12 cellular contexts compared by ENCODE assay signal in genomic region chr10:68828833-68829232, GRCh38. TPM values are rescaled to one million over a fixed set of nuclear protein-coding genes. Genes with fewer than 3 reads are reported as not detected.
DNase-seq lines count a peak whose midpoint lies in the region; ATAC-seq and TF ChIP-seq lines count a peak whose summit lies in the region.
"Had no signal": no experiment of that assay in that cellular context is flagged by ENCODE, and none has a peak within 500 bp of the region (broad histone marks: within the 10 kb centered on the region; RNA-seq: fewer than 3 reads in every experiment).

No MANE protein-coding gene starts in this region.

- TF ChIP-seq CTCF in Calu3 (IDR thresholded peaks at IDR 0.05; ENCODE audit: unreplicated experiment), result no peak
- TF ChIP-seq CTCF in activated B cell treated with CpG ODN at 0.5 μM for 24 hours (IDR thresholded peaks at IDR 0.05), result no peak

- H3K27ac Mint-ChIP-seq in Calu3 (ENCODE audit: unreplicated experiment) (no peak overlapping the region), activated B cell treated with CpG ODN at 0.5 μM for 24 hours (no peak overlapping the region), naive B cell (no peak overlapping the region)
- H3K27ac Mint-ChIP-seq: CD14-positive monocyte had no signal

- H3K9me3 ChIP-seq in BLaER1, result no peaks in the 10 kb centered on the region
- H3K9me3 ChIP-seq: left lung, SJSA1 had no signal

- H3K36me3 Mint-ChIP-seq in Calu3 (ENCODE audit: insufficient read depth, unreplicated experiment) (peaks cover 14% of the 10 kb centered on the region), activated B cell treated with CpG ODN at 0.5 μM for 24 hours (ENCODE audit: low read depth) (no peaks in the 10 kb centered on the region), naive B cell (no peaks in the 10 kb centered on the region)
- H3K36me3 Mint-ChIP-seq: CD14-positive monocyte had no signal

- intact Hi-C loops in Calu3 (cut with micrococcal nuclease; ENCODE audit: unreplicated experiment), result no loop called here
- intact Hi-C loops in activated B cell treated with CpG ODN at 0.5 μM for 24 hours (cut with micrococcal nuclease), result loop anchor here (1.0 to 10.0 kb wide), 2 partner anchors 72 to 264 kb away; partner anchors contain the start of genes DDX50 and TET1

- BruUV-seq in Calu3 (replicated peaks; lab: Mats Ljungman, UMichigan), result TSS peak; percentile 69

- H3K9me3 Mint-ChIP-seq in Calu3 (ENCODE audit: low read depth, unreplicated experiment) (no peaks in the 10 kb centered on the region), activated B cell treated with CpG ODN at 0.5 μM for 24 hours (no peaks in the 10 kb centered on the region), naive B cell (no peaks in the 10 kb centered on the region)

- H3K27me3 ChIP-seq in BLaER1, result no peaks in the 10 kb centered on the region

- CTCF ChIA-PET in Calu3 (lab: Charles Lee), result interaction anchor here (1.3 kb wide), 1 partner anchor 16 kb away, joined by 3 read pairs; no protein-coding TSS in a partner anchor
- CTCF ChIA-PET in activated B cell treated with CpG ODN at 0.5 μM for 24 hours (lab: Charles Lee), result no interaction called here

- H3K4me3 Mint-ChIP-seq in Calu3 (ENCODE audit: low read depth, unreplicated experiment), result no peak overlapping the region
- H3K4me3 Mint-ChIP-seq in activated B cell treated with CpG ODN at 0.5 μM for 24 hours, result peak overlapping the region; percentile 57
- peak overlapping the region in 7 of 8 donors; percentile 32 to 80 (median 69) for H3K4me3 Mint-ChIP-seq in naive B cell

- H3K9ac ChIP-seq in BLaER1, result no peak overlapping the region

- no peaks in the 10 kb centered on the region for H3K27me3 Mint-ChIP-seq in Calu3 (ENCODE audit: unreplicated experiment)
- peaks cover 3% of the 10 kb centered on the region for H3K27me3 Mint-ChIP-seq in activated B cell treated with CpG ODN at 0.5 μM for 24 hours
- H3K27me3 Mint-ChIP-seq in naive B cell, result peaks cover 0 to 13% (median 0%) of the 10 kb centered on the region in 3 donors

- no peaks in the 10 kb centered on the region for H3K36me3 ChIP-seq in BLaER1
- H3K36me3 ChIP-seq: left lung, SJSA1 had no signal

- H4K20me1 ChIP-seq in BLaER1, result no peaks in the 10 kb centered on the region

- peaks cover 7% of the 10 kb centered on the region for H3K4me1 Mint-ChIP-seq in Calu3 (ENCODE audit: low read depth, unreplicated experiment)
- peaks cover 7% of the 10 kb centered on the region for H3K4me1 Mint-ChIP-seq in activated B cell treated with CpG ODN at 0.5 μM for 24 hours
- H3K4me1 Mint-ChIP-seq in naive B cell, result peaks cover 0 to 10% (median 9%) of the 10 kb centered on the region in 3 donors

- DNase-seq in Calu3, result no peak
- no peak for DNase-seq in activated B cell treated with CpG ODN at 0.5 μM for 24 hours
- DNase-seq in naive B cell, result no peak
- DNase-seq in activated gamma-delta T cell (lab: John Stamatoyannopoulos, UW), result no peak
- DNase-seq: GOT3, left lung had no signal

- H3K4me2 ChIP-seq in BLaER1, result peak overlapping the region; percentile 78

- no peak overlapping the region for H3K27ac ChIP-seq in BLaER1
- H3K27ac ChIP-seq: left lung, SJSA1 had no signal

- POLR2A ChIA-PET in activated B cell treated with CpG ODN at 0.5 μM for 24 hours (lab: Charles Lee), result interaction anchor here (0.6 to 2.6 kb wide), 2 partner anchors 55 to 72 kb away, joined by 6 to 12 read pairs; partner anchors contain the start of gene DDX50

- ATAC-seq in activated B cell treated with CpG ODN at 0.5 μM for 24 hours (ENCODE audit: low read depth) (no peak), naive B cell (ENCODE audit: low read depth in 2 of 2) (no peak), GM21529 (IDR thresholded peaks at IDR 0.05; ENCODE audit: unreplicated experiment) (no peak), GM21786 (IDR thresholded peaks at IDR 0.05; ENCODE audit: unreplicated experiment) (no peak), GM21360 (IDR thresholded peaks at IDR 0.05; ENCODE audit: unreplicated experiment) (no peak)

- peaks cover 23% of the 10 kb centered on the region for H3K4me1 ChIP-seq in BLaER1

- no peak overlapping the region for H3K4me3 ChIP-seq in BLaER1

RNA-seq across cellular contexts. Expression of gene STOX1, which starts 1.5 kb away (rescaled TPM):
- total RNA-seq in Calu3 (2022) (2.7 TPM in 2 replicates), activated B cell treated with CpG ODN at 0.5 μM for 24 hours (0.10 and 0.16 TPM in 2 replicates)
- polyA plus RNA-seq in naive B cell (ENCODE audit: low read depth in 6 of 6), result under 1 TPM in 4 of 6 donors, not detected in 2; 0.09 to 0.38 (median 0.19) TPM
- polyA plus RNA-seq: CD14-positive monocyte had no signal
